ENCODE assay signal across 15 cellular contexts in genomic region chr12:968561-968960, GRCh38. TPM values are rescaled to one million over a fixed set of nuclear protein-coding genes. Genes with fewer than 3 reads are reported as not detected.
A peak's percentile ranks its signal among the peaks of the same experiment; 100 is the strongest.
DNase-seq lines count a peak whose midpoint lies in the region.
"Had no signal": no experiment of that assay in that cellular context is flagged by ENCODE, and none has a peak within 500 bp of the region (broad histone marks: within the 10 kb centered on the region; RNA-seq: fewer than 3 reads in every experiment).

No MANE protein-coding gene starts in this region.

- H3K9me3 ChIP-seq in iPS-20b (ENCODE audit: insufficient read depth, low read depth, low read length): no peaks in the 10 kb centered on the region
- H3K9me3 ChIP-seq in neuron (ENCODE audit: low read length): no peaks in the 10 kb centered on the region
- H3K9me3 ChIP-seq: HAP-1 had no signal

- no peak overlapping the region for H3K27ac ChIP-seq in iPS-20b (ENCODE audit: low read length)

- DNase-seq in G401 (ENCODE audit: low spot score) (peak; percentile 57), NCI-H1694 (lab: John Stamatoyannopoulos, UW) (peak; percentile 35), NCI-H1105 treated with DMSO at 0.1 percent for 48 hours (lab: John Stamatoyannopoulos, UW) (no peak), NCI-H526 treated with DMSO at 0.1 percent for 48 hours (lab: John Stamatoyannopoulos, UW) (no peak), NCI-H1048 (lab: John Stamatoyannopoulos, UW) (no peak)
- DNase-seq in stimulated activated CD4-positive, alpha-beta T cell treated with anti-CD3 and anti-CD28 coated beads, Interleukin-4, amount 100 ng/mL, for 1 hour: no peak
- DNase-seq: COR-L47, EL, KG1, NCI-H1092, NCI-H187 treated with DMSO at 0.1 percent for 48 hours, NCI-H345 had no signal

- H3K36me3 ChIP-seq in iPS-20b (ENCODE audit: insufficient read depth, low read depth, low read length): no peaks in the 10 kb centered on the region
- H3K36me3 ChIP-seq in neuron (ENCODE audit: insufficient read depth, low read length): no peaks in the 10 kb centered on the region
- H3K36me3 ChIP-seq: HAP-1 had no signal

- H3K9ac ChIP-seq in iPS-20b (ENCODE audit: low read depth, low read length): 0 out of 2 replicates have a peak overlapping the region, but pooled peaks have one; percentile 28

- H3K4me3 ChIP-seq in iPS-20b (ENCODE audit: low read length) (no peak overlapping the region), neuron (ENCODE audit: low read length) (peak overlapping the region; percentile 23)
- H3K4me3 ChIP-seq: HAP-1 had no signal

- H3K4me1 ChIP-seq in iPS-20b (ENCODE audit: insufficient read depth, low read length) (peaks cover 8% of the 10 kb centered on the region), neuron (ENCODE audit: insufficient read depth, low read length) (peaks cover 15% of the 10 kb centered on the region)

- no peaks in the 10 kb centered on the region for H3K27me3 ChIP-seq in iPS-20b (ENCODE audit: insufficient read depth, low read length)
- H3K27me3 ChIP-seq in neuron (ENCODE audit: insufficient read depth, low read length): no peaks in the 10 kb centered on the region

- in situ Hi-C loops in G401 (cut with HindIII; ENCODE audit: low sequenced_read_pairs): no loop called here

- peak overlapping the region; percentile 75 for H2AFZ ChIP-seq in neuron (ENCODE audit: low read depth, low read length)

RNA-seq across cellular contexts. Expression of gene RAD52, which starts 19.1 kb away (rescaled TPM):
- total RNA-seq in G401 (2014; rRNA removed; shearing (Covaris generic)): 9.2 and 19.2 TPM in 2 replicates

RNA-seq across cellular contexts. Expression of gene ERC1, which starts 22.5 kb away (rescaled TPM):
- 29.0 and 54.7 TPM in 2 replicates for total RNA-seq in G401 (2014; rRNA removed; shearing (Covaris generic))

Comparison
In these comparisons a context has a peak if more than half of its experiments do, and no peak if none do; other contexts are left out.
1. DNase-seq: peak in G401 (single experiment) and NCI-H1694 (single experiment); none in NCI-H1105 treated with DMSO at 0.1 percent for 48 hours (single experiment), NCI-H526 treated with DMSO at 0.1 percent for 48 hours (single experiment), stimulated activated CD4-positive, alpha-beta T cell treated with anti-CD3 and anti-CD28 coated beads, Interleukin-4, amount 100 ng/mL, for 1 hour (single experiment) and NCI-H1048 (single experiment).